Comparison of ENCODE assay signal across 8 cellular contexts in the genomic region with DNA sequence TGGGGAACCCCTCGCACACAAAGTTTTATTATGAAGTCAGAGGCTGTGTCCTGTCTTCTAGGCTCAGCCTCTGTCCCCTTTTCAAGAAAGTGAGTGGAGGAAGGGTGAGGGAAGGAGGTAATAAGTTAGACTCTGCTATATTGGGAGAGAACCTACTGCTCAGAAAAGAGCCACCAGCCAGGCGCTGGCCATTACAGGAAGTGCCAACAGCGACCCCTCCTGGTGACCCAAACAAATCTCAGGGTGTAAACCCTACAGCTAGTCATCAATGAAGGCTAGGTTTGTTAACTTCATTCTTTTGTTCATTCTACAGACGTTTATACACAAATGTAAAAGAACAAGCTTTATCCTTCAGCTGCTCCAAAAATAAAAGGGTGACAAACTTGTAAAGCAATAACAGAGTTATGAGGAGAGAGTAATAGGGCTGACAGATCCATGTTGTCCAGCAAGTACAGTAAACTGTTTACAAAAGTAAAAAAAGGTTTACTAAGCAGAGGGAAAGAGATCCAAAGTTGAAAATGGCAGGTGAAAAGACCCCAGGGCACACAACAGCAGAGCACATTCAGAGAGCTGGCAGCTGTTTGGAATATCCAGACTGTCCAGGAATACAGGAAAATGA.
A peak's percentile ranks its signal among the peaks of the same experiment; 100 is the strongest.
DNase-seq lines count a peak whose midpoint lies in the region; ATAC-seq and TF ChIP-seq lines count a peak whose summit lies in the region.

No MANE protein-coding gene starts in this region.

- H3K27ac Mint-ChIP-seq in activated CD4-positive, alpha-beta T cell treated with anti-CD3 and anti-CD28 coated beads for 36 hours, result no peak overlapping the region

- peak; percentile 53 for ATAC-seq in activated CD4-positive, alpha-beta T cell treated with anti-CD3 and anti-CD28 coated beads for 36 hours
- ATAC-seq in HG03520 (IDR thresholded peaks at IDR 0.05; ENCODE audit: unreplicated experiment) (peak; percentile 53), GM18870 (IDR thresholded peaks at IDR 0.05; ENCODE audit: unreplicated experiment) (no peak), HG03460 (IDR thresholded peaks at IDR 0.05; ENCODE audit: unreplicated experiment) (no peak)

- H3K4me3 Mint-ChIP-seq in activated CD4-positive, alpha-beta T cell treated with anti-CD3 and anti-CD28 coated beads for 36 hours, result no peak overlapping the region

- POLR2A ChIA-PET in activated CD4-positive, alpha-beta T cell treated with anti-CD3 and anti-CD28 coated beads for 36 hours (lab: Charles Lee), result no interaction called here

- peak; percentile 73 for DNase-seq in activated CD4-positive, alpha-beta T cell treated with anti-CD3 and anti-CD28 coated beads for 36 hours
- no peak for DNase-seq in activated CD4-positive, alpha-beta T cell treated with anti-CD3 and anti-CD28 coated beads for 4 hours
- DNase-seq in SK-N-DZ (ENCODE audit: low spot score), result peak; percentile 63
- DNase-seq in fibroblast of pulmonary artery (ENCODE audit: low read depth), result peak; percentile 18
- peak; percentile 10 to 14 for DNase-seq in stimulated activated CD4-positive, alpha-beta T cell treated with anti-CD3 and anti-CD28 coated beads, Interleukin-15, amount 100 ng/mL, for 48 hours (ENCODE audit: low read depth in 2 of 2)

- no peaks in the 10 kb centered on the region for H3K9me3 Mint-ChIP-seq in activated CD4-positive, alpha-beta T cell treated with anti-CD3 and anti-CD28 coated beads for 36 hours (ENCODE audit: low read depth)

- TF ChIP-seq CTCF in fibroblast of pulmonary artery (IDR thresholded peaks at IDR 0.05; ENCODE audit: low read length, missing control alignments), result peak; percentile 47

- no peaks in the 10 kb centered on the region for H3K36me3 Mint-ChIP-seq in activated CD4-positive, alpha-beta T cell treated with anti-CD3 and anti-CD28 coated beads for 36 hours (ENCODE audit: low read depth)

- H3K4me1 Mint-ChIP-seq in activated CD4-positive, alpha-beta T cell treated with anti-CD3 and anti-CD28 coated beads for 36 hours, result no peaks in the 10 kb centered on the region

- no peak overlapping the region for H3K4me3 ChIP-seq in fibroblast of pulmonary artery (replicated peaks; ENCODE audit: low read depth, low read length)

- intact Hi-C loops in activated CD4-positive, alpha-beta T cell treated with anti-CD3 and anti-CD28 coated beads for 36 hours (cut with DNase I, micrococcal nuclease), result loop anchor here in 1 of 2 experiments (1.0 kb wide), 1 partner anchor 763 kb away; no protein-coding TSS in a partner anchor

- peaks cover 36% of the 10 kb centered on the region for H3K27me3 Mint-ChIP-seq in activated CD4-positive, alpha-beta T cell treated with anti-CD3 and anti-CD28 coated beads for 36 hours

- CTCF ChIA-PET in activated CD4-positive, alpha-beta T cell treated with anti-CD3 and anti-CD28 coated beads for 36 hours (lab: Charles Lee), result interaction anchor here (0.6 to 2.8 kb wide), 12 partner anchors 8 to 763 kb away, joined by 3 to 24 read pairs (median 3); no protein-coding TSS in a partner anchor

Comparison
In these comparisons a context has a peak if more than half of its experiments do, and no peak if none do; other contexts are left out.
1. DNase-seq: peak in activated CD4-positive, alpha-beta T cell treated with anti-CD3 and anti-CD28 coated beads for 36 hours (single experiment), SK-N-DZ (single experiment), fibroblast of pulmonary artery (single experiment) and stimulated activated CD4-positive, alpha-beta T cell treated with anti-CD3 and anti-CD28 coated beads, Interleukin-15, amount 100 ng/mL, for 48 hours (2 of 2); none in activated CD4-positive, alpha-beta T cell treated with anti-CD3 and anti-CD28 coated beads for 4 hours (0 of 2).
2. ATAC-seq: peak in activated CD4-positive, alpha-beta T cell treated with anti-CD3 and anti-CD28 coated beads for 36 hours (single experiment) and HG03520 (single experiment); none in GM18870 (single experiment) and HG03460 (single experiment).